Comparison of ENCODE assay signal across 15 cellular contexts in genomic region chr21:39690454-39690853, GRCh38. TPM values are rescaled to one million over a fixed set of nuclear protein-coding genes. Genes with fewer than 3 reads are reported as not detected.
DNase-seq lines count a peak whose midpoint lies in the region; ATAC-seq, FAIRE-seq and TF ChIP-seq lines count a peak whose summit lies in the region.
"Had no signal": no experiment of that assay in that cellular context is flagged by ENCODE, and none has a peak within 500 bp of the region (broad histone marks: within the 10 kb centered on the region; RNA-seq: fewer than 3 reads in every experiment).

No MANE protein-coding gene starts in this region.

- H2AK5ac ChIP-seq in H1 (ENCODE audit: low read depth, low read length) = no peak overlapping the region

- H3K4me1 ChIP-seq in GM23338 (ENCODE audit: insufficient read depth) = 0 out of 2 replicates have a peak, but pooled peaks cover 6% of the 10 kb centered on the region
- H3K4me1 ChIP-seq in H1 (replicated peaks in 1 of 4; ENCODE audit: control insufficient read depth in 3 of 4, insufficient read depth in 4 of 4, low read length in 3 of 4) = peaks cover 0 to 2% (median 0%) of the 10 kb centered on the region in 4 experiments; a peak in 3 of 7 replicates

- TF ChIP-seq EP300 in H1 (IDR thresholded peaks at IDR 0.05; ENCODE audit: borderline replicate concordance in 1 of 2, low read depth in 2 of 2, low read length in 2 of 2) = no peak

- H3K27ac Mint-ChIP-seq in GM23338 = no peak overlapping the region
- H3K27ac Mint-ChIP-seq: IgD-negative memory B cell had no signal

- no peak overlapping the region for H3K23ac ChIP-seq in H1 (ENCODE audit: insufficient read length)

- H3K4me3 ChIP-seq in GM23338 (no peak overlapping the region), LNCaP clone FGC (ENCODE audit: low read depth, low read length) (no peak overlapping the region), H1 (ENCODE audit: extremely low read depth in 1 of 4, insufficient read depth in 2 of 4, low read depth in 3 of 4, low read length in 4 of 4) (no peak overlapping the region)
- H3K4me3 ChIP-seq: A549 had no signal

- H3K79me1 ChIP-seq in H1 (ENCODE audit: low read depth, low read length) = no peaks in the 10 kb centered on the region

- TF ChIP-seq CTCF in GM23338 (conservative IDR thresholded peaks at IDR 0.05; ENCODE audit: low read depth in 2 of 2) = peak; percentile 25 to 55; a peak in 2 of 4 replicates
- TF ChIP-seq CTCF in LNCaP clone FGC (IDR thresholded peaks at IDR 0.05; ENCODE audit: control insufficient read depth, extremely low read depth, insufficient read depth) = 0 out of 2 replicates have a peak, but pooled peaks have one; percentile 26
- peak in 2 of 3 experiments; percentile 15 to 24; a peak in 3 of 4 replicates for TF ChIP-seq CTCF in H1 (IDR thresholded peaks at IDR 0.05; ENCODE audit: control extremely low read depth in 1 of 3, insufficient read depth in 1 of 3, low read depth in 1 of 3, low read length in 3 of 3)

- no peak overlapping the region for H2BK5ac ChIP-seq in H1 (ENCODE audit: low read depth, low read length)

- no peak overlapping the region for H4K91ac ChIP-seq in H1 (replicated peaks; ENCODE audit: insufficient read length, low read length)

- FAIRE-seq in H1 (lab: Jason Lieb, UNC) = no peak
- FAIRE-seq: A549 had no signal

- no peak overlapping the region for H3K4me3 Mint-ChIP-seq in GM23338
- H3K4me3 Mint-ChIP-seq: CD8-positive, alpha-beta memory T cell; IgD-negative memory B cell had no signal

- no peaks in the 10 kb centered on the region for H3K9me2 ChIP-seq in GM23338 (ENCODE audit: insufficient read depth)

- H3K14ac ChIP-seq in H1 (ENCODE audit: insufficient read length) = no peak overlapping the region

- no peak overlapping the region for H3K4ac ChIP-seq in H1 (replicated peaks; ENCODE audit: insufficient read length, low read depth, low read length)

- H4K8ac ChIP-seq in H1 (ENCODE audit: extremely low read depth, insufficient read depth, low read length) = no peak overlapping the region

- no peak overlapping the region for H2BK12ac ChIP-seq in H1 (ENCODE audit: low read depth, low read length)

- H2BK20ac ChIP-seq in H1 (ENCODE audit: low read length) = no peak overlapping the region

- CTCF ChIA-PET in H1 (lab: Charles Lee; ENCODE audit: partially characterized antibody) = interaction anchor here (1.3 to 4.2 kb wide), 3 partner anchors 12 to 17 kb away, joined by 3 to 14 read pairs (median 4); no protein-coding TSS in a partner anchor

- H3K9me3 ChIP-seq in H1 (ENCODE audit: insufficient read depth in 2 of 2, low read depth in 1 of 2, low read length in 1 of 2) = no peaks in the 10 kb centered on the region
- H3K9me3 ChIP-seq: A549, Caco-2 had no signal

- H4K20me1 ChIP-seq in GM23338 (replicated peaks; ENCODE audit: insufficient read depth) = no peaks in the 10 kb centered on the region
- H4K20me1 ChIP-seq in H1 (replicated peaks in 1 of 2; ENCODE audit: control insufficient read depth in 1 of 2, insufficient read depth in 2 of 2, low read length in 2 of 2) = peaks cover 0 to 1% of the 10 kb centered on the region in 2 experiments

- no peak overlapping the region for H2BK15ac ChIP-seq in H1 (ENCODE audit: low read length)

- no peak overlapping the region for H3K9ac ChIP-seq in H1 (replicated peaks in 1 of 4; ENCODE audit: extremely low read depth in 1 of 4, low read depth in 3 of 4, low read length in 3 of 4)

- no peaks in the 10 kb centered on the region for H3F3A ChIP-seq in GM23338 (replicated peaks; ENCODE audit: low read depth)

- H3K27ac ChIP-seq in GM23338 (ENCODE audit: low read depth) (no peak overlapping the region), H1 (ENCODE audit: low read depth, low read length) (no peak overlapping the region)
- H3K27ac ChIP-seq: A549 had no signal

- no peak for TF ChIP-seq POLR2A in H1 (IDR thresholded peaks at IDR 0.05; ENCODE audit: control extremely low read depth in 1 of 2, low read depth in 2 of 2, low read length in 2 of 2)

- POLR2A ChIA-PET in H1 (lab: Charles Lee; ENCODE audit: partially characterized antibody) = interaction anchor here (0.6 kb wide), 1 partner anchor 12 kb away, joined by 6 read pairs; no protein-coding TSS in a partner anchor

- H3K4me1 Mint-ChIP-seq in GM23338 = peaks cover 18% of the 10 kb centered on the region
- H3K4me1 Mint-ChIP-seq: CD8-positive, alpha-beta memory T cell; IgD-negative memory B cell had no signal

- peaks cover 2% of the 10 kb centered on the region for H3K27me3 Mint-ChIP-seq in GM23338 (ENCODE audit: insufficient read depth, low read depth, poor library complexity)
- H3K27me3 Mint-ChIP-seq: IgD-negative memory B cell had no signal

- ATAC-seq in GM23338 (peak; percentile 50; the same call in 2 of the 3 replicates), GM19397 (IDR thresholded peaks at IDR 0.05; ENCODE audit: unreplicated experiment) (no peak)
- ATAC-seq: A549, HCT116 had no signal

- H3K27me3 ChIP-seq in GM23338 (ENCODE audit: insufficient read depth) (no peaks in the 10 kb centered on the region), H1 (replicated peaks in 1 of 4; ENCODE audit: control insufficient read depth in 3 of 4, extremely low read depth in 1 of 4, insufficient read depth in 3 of 4, low read length in 3 of 4) (no peaks in the 10 kb centered on the region)

- 87% methylated on average over 4 of the region's 4 CpGs; no CpG with 5 or more reads in 1 of the 2 experiments for WGBS in H1 (ENCODE audit: extremely low coverage in 1 of 2, insufficient coverage in 1 of 2, insufficient read length in 1 of 2, insufficient replicate concordance in 2 of 2, low coverage in 1 of 2, low lambda C conversion rate in 2 of 2, missing lambda C conversion rate in 1 of 2), 2 experiments

- H2AFZ ChIP-seq in GM23338 (no peak overlapping the region), H1 (ENCODE audit: low read length) (no peak overlapping the region)

- H3K79me2 ChIP-seq in GM23338 (replicated peaks; ENCODE audit: insufficient read depth) = no peaks in the 10 kb centered on the region
- no peaks in the 10 kb centered on the region for H3K79me2 ChIP-seq in H1 (ENCODE audit: control insufficient read depth in 1 of 2, insufficient read depth in 2 of 2, low read length in 2 of 2)

- peak; percentile 46 to 53 for TF ChIP-seq RAD21 in H1 (IDR thresholded peaks at IDR 0.05 in 1 of 2, conservative IDR thresholded peaks at IDR 0.05 in 1 of 2; ENCODE audit: low read depth in 2 of 2, low read length in 2 of 2)

- DNase-seq in GM23338 (ENCODE audit: low spot score) (no peak), LNCaP clone FGC (ENCODE audit: low read depth) (no peak), H1 (ENCODE audit: low read depth in 1 of 2, low spot score in 2 of 2) (no peak), ureter (ENCODE audit: low spot score) (peak; percentile 3), AML-193 (lab: John Stamatoyannopoulos, UW) (no peak)
- DNase-seq: Caco-2; CD8-positive, alpha-beta memory T cell; GOT3; KG1 had no signal

- H3K36me3 ChIP-seq in GM23338 (ENCODE audit: insufficient read depth) (no peaks in the 10 kb centered on the region), H1 (ENCODE audit: control insufficient read depth in 2 of 4, insufficient read depth in 4 of 4, low read length in 3 of 4) (no peaks in the 10 kb centered on the region)

- no peaks in the 10 kb centered on the region; the same call in 1 of the 2 replicates for H3K23me2 ChIP-seq in H1 (ENCODE audit: low read depth, low read length)

- H4K5ac ChIP-seq in H1 (ENCODE audit: insufficient read length, low read depth, low read length) = no peak overlapping the region

- H3K9me3 Mint-ChIP-seq in GM23338 = no peaks in the 10 kb centered on the region

- no peak overlapping the region for H3K18ac ChIP-seq in H1 (ENCODE audit: extremely low read depth, low read length)

- H3K56ac ChIP-seq in H1 (replicated peaks; ENCODE audit: insufficient read length, low read depth, low read length) = no peak overlapping the region

- no peak overlapping the region for H2BK120ac ChIP-seq in H1 (replicated peaks; ENCODE audit: low read depth, low read length)

- peaks cover 3% of the 10 kb centered on the region; the same call in 2 of the 3 replicates for H3K36me3 Mint-ChIP-seq in GM23338 (ENCODE audit: low read depth)
- H3K36me3 Mint-ChIP-seq: CD8-positive, alpha-beta memory T cell; IgD-negative memory B cell had no signal

- H3K4me2 ChIP-seq in GM23338 (no peak overlapping the region), H1 (ENCODE audit: insufficient read depth in 1 of 2, low read depth in 2 of 2, low read length in 2 of 2) (no peak overlapping the region)
- H3K4me2 ChIP-seq: A549 had no signal

TF ChIP-seq in GM23338, 12 proteins besides CTCF, POLR2A, EP300 and RAD21 (continues in another document):
- no peak for TF ChIP-seq NANOG (IDR thresholded peaks at IDR 0.05; ENCODE audit: borderline replicate concordance)

TF ChIP-seq in H1, 55 proteins besides CTCF, POLR2A, EP300 and RAD21 (continues in another document):
- no peak for TF ChIP-seq JUND (IDR thresholded peaks at IDR 0.05; ENCODE audit: low read length)
- no peak for TF ChIP-seq BRCA1 (IDR thresholded peaks at IDR 0.05; ENCODE audit: low read depth, low read length)
- no peak for TF ChIP-seq JUN (IDR thresholded peaks at IDR 0.05; ENCODE audit: low read depth, low read length)
- TF ChIP-seq SIRT6 (IDR thresholded peaks at IDR 0.05; ENCODE audit: low read length) = no peak

RNA-seq across cellular contexts. Expression of gene IGSF5, which starts 54.5 kb away (rescaled TPM):
- total RNA-seq in GM23338 (2014; rRNA removed; shearing (Covaris generic)) = 4.2 and 10.1 TPM in 2 replicates
- polyA plus RNA-seq in GM23338 (2016; fragmentation: Nextera tagmentation; extraction: Ambion mirVana) (3.8 and 4.4 TPM in 2 replicates), H1 (2011; rRNA removed) (4.0 and 5.4 TPM in 2 replicates)
- total RNA-seq in H1 (2021; fragmentation: NEBNext Ultra II Directional; extraction: Animal tissue kit (Norgen Biotek cat#: 25700)) = 4.4 TPM in 2 replicates
- 5.9 TPM for polyA plus RNA-seq in H1 (2011; cell fraction: cytosol; rRNA removed)
- polyA plus RNA-seq in H1 (2011; cell fraction: nucleus; rRNA removed) = 8.7 TPM
- polyA plus RNA-seq in H1 (2012, experiment 1 of 2) = 3.1 to 4.7 TPM (median 4.4 TPM) in 4 replicates
- polyA plus RNA-seq in H1 (2012, experiment 2 of 2) = 1.0 TPM
- 2.4 TPM for polyA plus RNA-seq in H1 (2013, experiment 1 of 2)
- polyA plus RNA-seq in H1 (2013, experiment 2 of 2) = 2.8 TPM
- polyA minus RNA-seq in H1 (2011; rRNA and poly(A)+ RNA removed) = 11.7 and 16.5 TPM in 2 replicates
- 4.3 TPM for polyA minus RNA-seq in H1 (2011; cell fraction: cytosol; rRNA and poly(A)+ RNA removed)
- polyA minus RNA-seq in H1 (2011; cell fraction: nucleus; rRNA and poly(A)+ RNA removed) = 20.9 TPM
- total RNA-seq in ureter = 2.0 TPM
- total RNA-seq: CD8-positive, alpha-beta memory T cell had no signal
- polyA plus RNA-seq: A549; AG04450; BJ; CD8-positive, alpha-beta memory T cell; IgD-negative memory B cell had no signal
